8 cellular contexts compared by ENCODE assay signal in the genomic region with DNA sequence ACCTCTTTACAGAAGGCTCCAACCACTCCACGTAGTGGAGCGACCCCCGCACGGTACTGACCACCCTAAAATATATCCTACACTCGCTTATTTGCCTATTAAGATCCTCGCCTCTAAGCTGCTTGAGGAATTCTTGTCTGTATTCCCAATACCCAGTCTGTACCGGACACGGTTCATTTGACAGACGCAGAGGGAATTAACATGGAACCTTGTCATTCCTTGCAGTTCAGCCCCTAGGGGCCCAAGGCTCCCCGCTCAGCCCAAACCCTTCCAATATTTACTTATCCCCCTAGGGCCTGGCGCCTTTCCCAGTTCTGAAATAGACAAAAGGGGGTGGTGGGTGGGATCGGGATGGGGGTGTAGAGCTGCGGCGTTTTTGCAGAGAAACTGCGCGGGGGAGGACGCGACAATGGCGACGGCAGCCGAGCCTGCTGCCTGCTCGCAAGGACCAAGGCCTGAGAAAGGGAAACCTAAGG. TPM values are rescaled to one million over a fixed set of nuclear protein-coding genes. Genes with fewer than 3 reads are reported as not detected.
DNase-seq lines count a peak whose midpoint lies in the region; ATAC-seq and TF ChIP-seq lines count a peak whose summit lies in the region.

No MANE protein-coding gene starts in this region.

- peaks cover 0 to under 1% of the 10 kb centered on the region in 2 donors for H3K9me3 ChIP-seq in left lung
- no peaks in the 10 kb centered on the region for H3K9me3 ChIP-seq in thyroid gland

- H3K4me1 ChIP-seq in left lung (peaks cover 13 to 53% of the 10 kb centered on the region in 2 donors), thyroid gland (peaks cover 38 to 47% of the 10 kb centered on the region in 2 donors)

- POLR2A ChIA-PET in MCF 10A (lab: Yijun Ruan, JAX) = interaction anchor here (0.6 to 6.2 kb wide), 12 partner anchors 9 to 218 kb away, joined by 3 to 108 read pairs (median 6); a partner anchor contains a TSS

- WGBS in thyroid gland, 2 donors = 0 to 2% methylated on average over 22 of the region's 22 CpGs

- no peaks in the 10 kb centered on the region for H3K27me3 Mint-ChIP-seq in MCF 10A (ENCODE audit: insufficient read depth, unreplicated experiment)

- peaks cover 19% of the 10 kb centered on the region for H3K4me1 Mint-ChIP-seq in MCF 10A (ENCODE audit: insufficient read depth, unreplicated experiment)

- no peak for TF ChIP-seq POLR2A in thyroid gland (IDR thresholded peaks at IDR 0.05)

- intact Hi-C loops in MCF 10A (cut with micrococcal nuclease) (loop anchor here (2.0 to 5.0 kb wide), 2 partner anchors 39 to 241 kb away; a partner anchor contains a TSS), left lung (cut with DNase I) (no loop called here), thyroid gland (cut with DNase I) (loop anchor here (5.0 to 10.0 kb wide), 2 partner anchors 36 to 153 kb away; no protein-coding TSS in a partner anchor)

- H3K27ac Mint-ChIP-seq in MCF 10A (ENCODE audit: low read depth, unreplicated experiment) = peak overlapping the region; percentile 97

- DNase-seq in D341Med (ENCODE audit: low spot score) (peak; percentile 72), NCI-H2081 (lab: John Stamatoyannopoulos, UW) (peak; percentile 84 to 88), MCF 10A (ENCODE audit: unreplicated experiment) (peak; percentile 43), left lung (no peak), thyroid gland (peak; percentile 48 to 51), LoVo (ENCODE audit: low spot score) (no peak), SKM-1 treated with dmso at 0.1 percent for 144 hours (lab: John Stamatoyannopoulos, UW; ENCODE audit: unreplicated experiment) (no peak)

- H3K4me3 ChIP-seq in left lung = peak overlapping the region; percentile 93 to 100
- peak overlapping the region; percentile 33 to 99 (median 56) for H3K4me3 ChIP-seq in thyroid gland (replicated peaks in 1 of 3)

- BruUV-seq in MCF 10A (replicated peaks; lab: Mats Ljungman, UMichigan) = TSS peak; percentile 30

- H3K27ac ChIP-seq in left lung (peak overlapping the region; percentile 70 to 87), thyroid gland (peak overlapping the region; percentile 82 to 92 (median 90))

- no peaks in the 10 kb centered on the region for H3K9me3 Mint-ChIP-seq in MCF 10A (ENCODE audit: unreplicated experiment)

- peaks cover 0 to 31% of the 10 kb centered on the region in 2 donors for H3K36me3 ChIP-seq in left lung
- H3K36me3 ChIP-seq in thyroid gland = peaks cover 7 to 10% of the 10 kb centered on the region in 2 donors

- no peaks in the 10 kb centered on the region for H3K27me3 ChIP-seq in left lung
- H3K27me3 ChIP-seq in thyroid gland = no peaks in the 10 kb centered on the region

- peak overlapping the region; percentile 95 for H3K4me3 Mint-ChIP-seq in MCF 10A (ENCODE audit: unreplicated experiment)

- TF ChIP-seq CTCF in MCF 10A (IDR thresholded peaks at IDR 0.05; ENCODE audit: unreplicated experiment) (no peak), left lung (IDR thresholded peaks at IDR 0.05) (no peak), thyroid gland (IDR thresholded peaks at IDR 0.05) (no peak)

- ATAC-seq in left lung (peak; percentile 4), GM18909 (IDR thresholded peaks at IDR 0.05; ENCODE audit: poor library complexity, unreplicated experiment) (no peak)

- H3K36me3 Mint-ChIP-seq in MCF 10A (ENCODE audit: insufficient read depth, unreplicated experiment) = peaks cover 59% of the 10 kb centered on the region

- CTCF ChIA-PET in MCF 10A (lab: Yijun Ruan, JAX) = interaction anchor here (0.6 to 3.5 kb wide), 11 partner anchors 11 to 776 kb away, joined by 3 to 30 read pairs (median 4); no protein-coding TSS in a partner anchor

RNA-seq across cellular contexts. Expression of a gene that starts 0.6 kb away (rescaled TPM):
- total RNA-seq in MCF 10A (2022) = 84.7 and 89.0 TPM in 2 replicates
- total RNA-seq in left lung = 10 to 100 TPM; 76.4 to 81.1 TPM
- 100 to 1,000 TPM; 122 to 272 (median 204) TPM for total RNA-seq in thyroid gland

RNA-seq across cellular contexts. Expression of a gene that starts 31.6 kb away (rescaled TPM):
- total RNA-seq in MCF 10A (2022) (46.4 and 46.5 TPM in 2 replicates), left lung (10 to 100 TPM; 31.0 to 36.2 TPM), thyroid gland (10 to 100 TPM; 23.0 to 48.5 (median 29.6) TPM)

RNA-seq across cellular contexts. Expression of a gene that starts 38.6 kb away (rescaled TPM):
- total RNA-seq in MCF 10A (2022) (31.1 and 37.8 TPM in 2 replicates), left lung (10 to 100 TPM; 19.5 to 36.8 TPM), thyroid gland (10 to 100 TPM; 21.8 to 33.2 (median 26.6) TPM)

RNA-seq across cellular contexts. Expression of a gene that starts 46.2 kb away (rescaled TPM):
- total RNA-seq in MCF 10A (2022) (not detected in 2 replicates), left lung (10 to 100 TPM in 1 of 2 donors, 1 to 10 TPM in 1; 7.6 to 27.1 TPM), thyroid gland (1 to 10 TPM; 2.6 to 4.4 (median 3.7) TPM)

Comparison
In these comparisons a context has a peak if more than half of its experiments do, and no peak if none do; other contexts are left out.
1. DNase-seq: peak in D341Med (single experiment), NCI-H2081 (2 of 2), MCF 10A (single experiment) and thyroid gland (2 of 2); none in left lung (0 of 2), LoVo (single experiment) and SKM-1 treated with dmso at 0.1 percent for 144 hours (single experiment).
2. intact Hi-C loops: an anchor here in MCF 10A (2.0 to 5.0 kb wide) and thyroid gland (5.0 to 10.0 kb wide); none called in left lung.